In genomic region chr6:130869681-130870080, GRCh38 we compare ENCODE assay signal across 2 cellular contexts.
TF ChIP-seq lines count a peak whose summit lies in the region.

No MANE protein-coding gene starts in this region.

TF ChIP-seq in GM23338, 12 proteins besides CTCF, POLR2A, EP300 and RAD21:
- TF ChIP-seq ZNF462 (CRISPR knock-in tag; IDR thresholded peaks at IDR 0.05) = no peak
- TF ChIP-seq STAT1 (IDR thresholded peaks at IDR 0.05; ENCODE audit: unreplicated experiment) = no peak
- no peak for TF ChIP-seq JUNB (IDR thresholded peaks at IDR 0.05; ENCODE audit: unreplicated experiment)
- no peak for TF ChIP-seq ZNF114 (CRISPR knock-in tag; IDR thresholded peaks at IDR 0.05)
- no peak for TF ChIP-seq CREB1 (CRISPR knock-in tag; IDR thresholded peaks at IDR 0.05; ENCODE audit: low read depth)
- TF ChIP-seq EZH2phosphoT487 (IDR thresholded peaks at IDR 0.05; ENCODE audit: unreplicated experiment) = no peak
- TF ChIP-seq POLR2AphosphoS5 (IDR thresholded peaks at IDR 0.05; ENCODE audit: low read depth) = no peak
- no peak for TF ChIP-seq REST (IDR thresholded peaks at IDR 0.05; ENCODE audit: unreplicated experiment)
- TF ChIP-seq NANOG (IDR thresholded peaks at IDR 0.05; ENCODE audit: borderline replicate concordance) = no peak
- no peak for TF ChIP-seq ETS1 (IDR thresholded peaks at IDR 0.05)
- TF ChIP-seq ZNF331 (CRISPR knock-in tag; IDR thresholded peaks at IDR 0.05; ENCODE audit: low read depth) = no peak
- no peak for TF ChIP-seq EZH2 (IDR thresholded peaks at IDR 0.05; ENCODE audit: low read depth, unreplicated experiment)
TF ChIP-seq in GM23338: peak in this region for 0.

TF ChIP-seq in GM12878, 131 proteins besides CTCF, POLR2A, EP300 and RAD21:
- TF ChIP-seq SPI1 (IDR thresholded peaks at IDR 0.05; ENCODE audit: borderline replicate concordance, insufficient read depth, low read depth, low read length) (no peak), BRCA1 (IDR thresholded peaks at IDR 0.05; ENCODE audit: low read depth, low read length) (no peak)
